Comparison of ENCODE assay signal across 34 cellular contexts in the genomic region with DNA sequence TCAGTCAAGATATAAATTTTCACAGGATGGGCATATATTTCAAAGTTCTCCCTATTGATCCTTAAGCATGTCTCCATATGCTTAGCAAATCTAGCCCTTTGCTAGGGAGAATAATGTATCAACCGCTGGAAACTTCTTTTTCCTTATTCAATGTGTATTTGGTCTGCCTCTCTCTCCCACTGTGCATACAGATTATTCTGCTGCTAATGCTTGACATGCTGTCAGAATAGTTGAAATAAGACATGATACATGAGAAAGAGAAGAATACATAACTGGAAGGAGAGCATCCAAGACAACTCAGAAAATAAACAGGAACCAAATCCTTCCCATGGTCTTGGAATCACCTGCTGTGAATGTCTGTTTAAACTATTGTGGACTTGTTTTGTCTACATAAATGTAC. TPM values are rescaled to one million over a fixed set of nuclear protein-coding genes. Genes with fewer than 3 reads are reported as not detected.
"Had no signal": no experiment of that assay in that cellular context is flagged by ENCODE, and none has a peak within 500 bp of the region (broad histone marks: within the 10 kb centered on the region; RNA-seq: fewer than 3 reads in every experiment).

No MANE protein-coding gene starts in this region.

- H3K36me3 ChIP-seq: adrenal gland, breast epithelium had no signal

- H3K4me1 Mint-ChIP-seq: activated B cell treated with CpG ODN at 0.5 μM for 24 hours; activated CD4-positive, alpha-beta T cell treated with anti-CD3 and anti-CD28 coated beads, Interleukin-2, amount 10 ng/mL, durations not matched to agents 24 days and 14 days; activated naive CD8-positive, alpha-beta T cell treated with anti-CD3 and anti-CD28 coated beads for 36 hours; activated T-helper 17 cell treated with anti-CD3 and anti-CD28 coated beads, Interleukin-2, amount 50 U/mL, for 72 hours; brain had no signal

- H3K9me3 ChIP-seq: adrenal gland, breast epithelium had no signal

- H3K27ac ChIP-seq: adrenal gland, breast epithelium, VCaP had no signal

- H3K4me1 ChIP-seq: adrenal gland, breast epithelium had no signal

- H3K27me3 ChIP-seq: adrenal gland, breast epithelium had no signal

- ATAC-seq: activated CD8-positive, alpha-beta T cell treated with anti-CD3 and anti-CD28 coated beads for 36 hours; activated naive CD4-positive, alpha-beta T cell treated with anti-CD3 and anti-CD28 coated beads, Interleukin-2, amount 50 U/mL, for 72 hours; activated T-cell treated with anti-CD3 and anti-CD28 coated beads, Interleukin-2, amount 50 U/mL, for 4 hours; activated T-cell treated with anti-CD3 and anti-CD28 coated beads, Interleukin-2, amount 50 U/mL, for 72 hours; activated T-helper 17 cell treated with anti-CD3 and anti-CD28 coated beads, Interleukin-2, amount 50 U/mL, for 72 hours had no signal

- DNase-seq: activated B cell treated with CpG ODN at 0.5 μM for 24 hours; activated CD4-positive, alpha-beta memory T cell treated with anti-CD3 and anti-CD28 coated beads for 36 hours; activated CD4-positive, alpha-beta T cell treated with anti-CD3 and anti-CD28 coated beads for 4 hours; activated CD4-positive, alpha-beta T cell treated with anti-CD3 and anti-CD28 coated beads, Interleukin-2, amount 10 ng/mL, durations not matched to agents 24 days and 14 days; activated CD4-positive, alpha-beta T cell treated with anti-CD3 and anti-CD28 coated beads, Interleukin-2, amount 50 U/mL, for 1 hour; activated CD4-positive, alpha-beta T cell treated with anti-CD3 and anti-CD28 coated beads, Interleukin-2, amount 50 U/mL, for 4 hours; activated CD4-positive, CD25-positive, alpha-beta regulatory T cell treated with anti-CD3 and anti-CD28 coated beads, Interleukin-2, amount 50 U/mL, for 72 hours; activated CD8-positive, alpha-beta memory T cell treated with anti-CD3 and anti-CD28 coated beads, Interleukin-2, amount 50 U/mL, for 4 hours; activated CD8-positive, alpha-beta T cell treated with anti-CD3 and anti-CD28 coated beads for 36 hours; activated effector memory CD4-positive, alpha-beta T cell treated with anti-CD3 and anti-CD28 coated beads, Interleukin-2, amount 50 U/mL, for 16 hours; activated gamma-delta T cell treated with Interleukin-2 at 50 U/mL for 16 hours; activated naive CD4-positive, alpha-beta T cell; activated naive CD4-positive, alpha-beta T cell treated with anti-CD3 and anti-CD28 coated beads for 36 hours; activated naive CD4-positive, alpha-beta T cell treated with anti-CD3 and anti-CD28 coated beads, Interleukin-2, amount 50 U/mL, for 16 hours; activated naive CD8-positive, alpha-beta T cell treated with anti-CD3 and anti-CD28 coated beads for 36 hours; activated T-cell treated with anti-CD3 and anti-CD28 coated beads for 4 hours; activated T-cell treated with anti-CD3 and anti-CD28 coated beads, Interleukin-2, amount 50 U/mL, for 1 hour; activated T-cell treated with anti-CD3 and anti-CD28 coated beads, Interleukin-2, amount 50 U/mL, for 4 hours; activated T-cell treated with anti-CD3 and anti-CD28 coated beads, Interleukin-2, amount 50 U/mL, for 72 hours; adrenal gland; amniotic stem cell; aorta; central memory CD4-positive, alpha-beta T cell; T-helper 1 cell; T-helper 2 cell; T-helper 9 cell had no signal

- H3K27me3 Mint-ChIP-seq: activated B cell treated with CpG ODN at 0.5 μM for 24 hours; activated CD4-positive, alpha-beta memory T cell treated with anti-CD3 and anti-CD28 coated beads for 36 hours; activated CD4-positive, alpha-beta T cell treated with anti-CD3 and anti-CD28 coated beads, Interleukin-2, amount 10 ng/mL, durations not matched to agents 24 days and 14 days; activated CD8-positive, alpha-beta T cell treated with anti-CD3 and anti-CD28 coated beads for 36 hours; activated T-helper 17 cell treated with anti-CD3 and anti-CD28 coated beads, Interleukin-2, amount 50 U/mL, for 72 hours; brain had no signal

- H3K27ac Mint-ChIP-seq: activated B cell treated with CpG ODN at 0.5 μM for 24 hours; activated CD4-positive, alpha-beta memory T cell treated with anti-CD3 and anti-CD28 coated beads for 36 hours; activated CD4-positive, alpha-beta T cell treated with anti-CD3 and anti-CD28 coated beads, Interleukin-2, amount 10 ng/mL, durations not matched to agents 24 days and 14 days; activated CD8-positive, alpha-beta T cell treated with anti-CD3 and anti-CD28 coated beads for 36 hours; activated naive CD4-positive, alpha-beta T cell treated with anti-CD3 and anti-CD28 coated beads for 36 hours; activated naive CD4-positive, alpha-beta T cell treated with anti-CD3 and anti-CD28 coated beads, Interleukin-2, amount 50 U/mL, for 72 hours; activated naive CD8-positive, alpha-beta T cell treated with anti-CD3 and anti-CD28 coated beads for 36 hours; activated T-cell treated with anti-CD3 and anti-CD28 coated beads, Interleukin-2, amount 50 U/mL, for 72 hours; activated T-helper 1 cell treated with anti-CD3 and anti-CD28 coated beads, Interleukin-12 subunit alpha, Interleukin-12 subunit beta, Interleukin-2, Interleukin-4 antibody, amounts not matched to agents 30 ng/mL and 10 ng/mL and 1 ng/mL, durations not matched to agents 14 hours and 24 hours and 36 hours; activated T-helper 17 cell treated with anti-CD3 and anti-CD28 coated beads, Interleukin-2, amount 50 U/mL, for 72 hours; brain; T-helper 1 cell treated with Interleukin-12 subunit alpha and Interleukin-12 subunit beta and Interleukin-4 antibody, amounts not matched to agents 30 μg/mL and 1 μg/mL, for 36 hours; T-helper 2 cell treated with Interferon-gamma antibody and Interleukin-4, amounts not matched to agents 5 μg/mL and 100 μg/mL, for 36 hours had no signal

- H3K4me3 Mint-ChIP-seq: activated B cell treated with CpG ODN at 0.5 μM for 24 hours; activated CD4-positive, alpha-beta memory T cell treated with anti-CD3 and anti-CD28 coated beads for 36 hours; activated CD4-positive, alpha-beta T cell treated with anti-CD3 and anti-CD28 coated beads, Interleukin-2, amount 10 ng/mL, durations not matched to agents 24 days and 14 days; activated CD8-positive, alpha-beta T cell treated with anti-CD3 and anti-CD28 coated beads for 36 hours; activated naive CD4-positive, alpha-beta T cell treated with anti-CD3 and anti-CD28 coated beads for 36 hours; activated naive CD8-positive, alpha-beta T cell treated with anti-CD3 and anti-CD28 coated beads for 36 hours; activated T-cell treated with anti-CD3 and anti-CD28 coated beads, Interleukin-2, amount 50 U/mL, for 4 hours; activated T-cell treated with anti-CD3 and anti-CD28 coated beads, Interleukin-2, amount 50 U/mL, for 72 hours; activated T-helper 1 cell treated with anti-CD3 and anti-CD28 coated beads, Interleukin-12 subunit alpha, Interleukin-12 subunit beta, Interleukin-2, Interleukin-4 antibody, amounts not matched to agents 30 ng/mL and 10 ng/mL and 1 ng/mL, durations not matched to agents 14 hours and 24 hours and 36 hours; activated T-helper 17 cell treated with anti-CD3 and anti-CD28 coated beads, Interleukin-2, amount 50 U/mL, for 72 hours; brain; T-helper 1 cell treated with Interleukin-12 subunit alpha and Interleukin-12 subunit beta and Interleukin-4 antibody, amounts not matched to agents 30 μg/mL and 1 μg/mL, for 36 hours; T-helper 2 cell treated with Interferon-gamma antibody and Interleukin-4, amounts not matched to agents 5 μg/mL and 100 μg/mL, for 36 hours had no signal

- H3K36me3 Mint-ChIP-seq: activated CD4-positive, alpha-beta memory T cell treated with anti-CD3 and anti-CD28 coated beads for 36 hours; activated naive CD4-positive, alpha-beta T cell treated with anti-CD3 and anti-CD28 coated beads, Interleukin-2, amount 50 U/mL, for 72 hours; activated naive CD8-positive, alpha-beta T cell treated with anti-CD3 and anti-CD28 coated beads for 36 hours; brain had no signal

- H3K9me3 Mint-ChIP-seq: activated CD4-positive, alpha-beta memory T cell treated with anti-CD3 and anti-CD28 coated beads for 36 hours; activated CD4-positive, alpha-beta T cell treated with anti-CD3 and anti-CD28 coated beads, Interleukin-2, amount 10 ng/mL, durations not matched to agents 24 days and 14 days; activated CD8-positive, alpha-beta T cell treated with anti-CD3 and anti-CD28 coated beads for 36 hours; activated naive CD4-positive, alpha-beta T cell treated with anti-CD3 and anti-CD28 coated beads for 36 hours; activated naive CD4-positive, alpha-beta T cell treated with anti-CD3 and anti-CD28 coated beads, Interleukin-2, amount 50 U/mL, for 72 hours; activated naive CD8-positive, alpha-beta T cell treated with anti-CD3 and anti-CD28 coated beads for 36 hours; activated T-cell treated with anti-CD3 and anti-CD28 coated beads, Interleukin-2, amount 50 U/mL, for 4 hours; activated T-cell treated with anti-CD3 and anti-CD28 coated beads, Interleukin-2, amount 50 U/mL, for 72 hours; activated T-helper 1 cell treated with anti-CD3 and anti-CD28 coated beads, Interleukin-12 subunit alpha, Interleukin-12 subunit beta, Interleukin-2, Interleukin-4 antibody, amounts not matched to agents 30 ng/mL and 10 ng/mL and 1 ng/mL, durations not matched to agents 14 hours and 24 hours and 36 hours; activated T-helper 17 cell treated with anti-CD3 and anti-CD28 coated beads, Interleukin-2, amount 50 U/mL, for 72 hours; brain; T-helper 1 cell treated with Interleukin-12 subunit alpha and Interleukin-12 subunit beta and Interleukin-4 antibody, amounts not matched to agents 30 μg/mL and 1 μg/mL, for 36 hours; T-helper 2 cell treated with Interferon-gamma antibody and Interleukin-4, amounts not matched to agents 5 μg/mL and 100 μg/mL, for 36 hours had no signal

- H3K4me3 ChIP-seq: adrenal gland, breast epithelium had no signal

RNA-seq across cellular contexts. Expression of a gene that starts 33.4 kb away (rescaled TPM):
- polyA plus RNA-seq: adrenal gland, aorta had no signal
